In genomic region chr5:77086611-77087483, GRCh38 we compare ENCODE assay signal across 8 cellular contexts. TPM values are rescaled to one million over a fixed set of nuclear protein-coding genes. Genes with fewer than 3 reads are reported as not detected.
DNase-seq lines count a peak whose midpoint lies in the region; ATAC-seq and TF ChIP-seq lines count a peak whose summit lies in the region.

A gene with protein sequence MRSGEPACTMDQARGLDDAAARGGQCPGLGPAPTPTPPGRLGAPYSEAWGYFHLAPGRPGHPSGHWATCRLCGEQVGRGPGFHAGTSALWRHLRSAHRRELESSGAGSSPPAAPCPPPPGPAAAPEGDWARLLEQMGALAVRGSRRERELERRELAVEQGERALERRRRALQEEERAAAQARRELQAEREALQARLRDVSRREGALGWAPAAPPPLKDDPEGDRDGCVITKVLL (minus strand): TSS chr5:77087285. CDS start chr5:77077878, 9,407 bp downstream.

- H3K27me3 Mint-ChIP-seq in activated CD4-positive, alpha-beta memory T cell treated with anti-CD3 and anti-CD28 coated beads for 36 hours = peaks cover 4% of the 10 kb centered on the region

- no peaks in the 10 kb centered on the region for H3K27me3 ChIP-seq in dorsolateral prefrontal cortex
- H3K27me3 ChIP-seq in right lobe of liver = no peaks in the 10 kb centered on the region

- H3K4me1 ChIP-seq in right lobe of liver = peaks cover 0 to 8% (median 2%) of the 10 kb centered on the region in 4 donors

- no peaks in the 10 kb centered on the region for H3K9me3 Mint-ChIP-seq in activated CD4-positive, alpha-beta memory T cell treated with anti-CD3 and anti-CD28 coated beads for 36 hours

- H3K36me3 Mint-ChIP-seq in activated CD4-positive, alpha-beta memory T cell treated with anti-CD3 and anti-CD28 coated beads for 36 hours = no peaks in the 10 kb centered on the region

- ATAC-seq in GM18907 (IDR thresholded peaks at IDR 0.05; ENCODE audit: unreplicated experiment) = peak; percentile 74
- peak; percentile 60 for ATAC-seq in HG03342 (IDR thresholded peaks at IDR 0.05; ENCODE audit: unreplicated experiment)
- ATAC-seq in right lobe of liver = peak; percentile 66 to 83 (median 81)

- WGBS in right lobe of liver (ENCODE audit: insufficient coverage, low coverage, low lambda C conversion rate, missing lambda C conversion rate) = under 1% methylated on average over 30 of the region's 64 CpGs

- intact Hi-C loops in activated CD4-positive, alpha-beta memory T cell treated with anti-CD3 and anti-CD28 coated beads for 36 hours (cut with micrococcal nuclease) = loop anchor here (2.0 kb wide), 1 partner anchor 56 kb away; the partner anchor contains the start of gene AGGF1
- intact Hi-C loops in dorsolateral prefrontal cortex (cut with DNase I) = loop anchor here (2.0 to 5.0 kb wide), 4 partner anchors 45 to 405 kb away; partner anchors contain the start of gene WDR41 (in 1 of the 2)
- intact Hi-C loops in right lobe of liver (cut with DNase I) = no loop called here

- no peak for TF ChIP-seq POLR2A in right lobe of liver (IDR thresholded peaks at IDR 0.05)

- no peaks in the 10 kb centered on the region for H3K9me3 ChIP-seq in right lobe of liver

- no peak within 1 kb of the TSS for H3K27ac Mint-ChIP-seq in activated CD4-positive, alpha-beta memory T cell treated with anti-CD3 and anti-CD28 coated beads for 36 hours

- TF ChIP-seq CTCF in dorsolateral prefrontal cortex (IDR thresholded peaks at IDR 0.05 in 54 of 56, conservative IDR thresholded peaks at IDR 0.05 in 2 of 56; ENCODE audit: low read depth in 1 of 56, partially characterized antibody in 56 of 56) (peak in 41 of 56 donors; percentile 7 to 49 (median 32)), right lobe of liver (IDR thresholded peaks at IDR 0.05) (peak in 3 of 4 donors; percentile 5 to 19 (median 15))

- peaks cover 13% of the 10 kb centered on the region for H3K4me1 Mint-ChIP-seq in activated CD4-positive, alpha-beta memory T cell treated with anti-CD3 and anti-CD28 coated beads for 36 hours (ENCODE audit: low read depth)

- peak; percentile 73 for DNase-seq in AG08396 (ENCODE audit: low spot score)
- peak; percentile 55 for DNase-seq in NCI-H526 treated with DMSO at 0.1 percent for 48 hours (lab: John Stamatoyannopoulos, UW)
- DNase-seq in activated CD4-positive, alpha-beta memory T cell treated with anti-CD3 and anti-CD28 coated beads for 36 hours = peak; percentile 68
- DNase-seq in dorsolateral prefrontal cortex = peak; percentile 62 to 78 (median 72)
- DNase-seq in right lobe of liver = peak; percentile 63 to 93 (median 92)
- DNase-seq in stimulated activated CD4-positive, alpha-beta T cell treated with anti-CD3 and anti-CD28 coated beads, TNF-alpha, amount 100 ng/mL, for 24 hours (ENCODE audit: low read depth in 3 of 3) = peak; percentile 8 to 41 (median 18)

- CTCF ChIA-PET in activated CD4-positive, alpha-beta memory T cell treated with anti-CD3 and anti-CD28 coated beads for 36 hours (lab: Charles Lee) = interaction anchor here (1.6 to 3.1 kb wide), 2 partner anchors 9 to 54 kb away, joined by 3 to 38 read pairs; no protein-coding TSS in a partner anchor

- POLR2A ChIA-PET in activated CD4-positive, alpha-beta memory T cell treated with anti-CD3 and anti-CD28 coated beads for 36 hours (lab: Charles Lee) = interaction anchor here (0.5 to 1.2 kb wide), 4 partner anchors 9 to 472 kb away, joined by 3 to 4 read pairs (median 4); partner anchors contain the start of gene AGGF1

- H3K4me3 ChIP-seq in dorsolateral prefrontal cortex (peak within 1 kb of the TSS; percentile 65 to 95 (median 86)), right lobe of liver (peak within 1 kb of the TSS; percentile 59 to 82 (median 81))

- H3K4me3 Mint-ChIP-seq in activated CD4-positive, alpha-beta memory T cell treated with anti-CD3 and anti-CD28 coated beads for 36 hours = peak within 1 kb of the TSS; percentile 80

- peak within 1 kb of the TSS; percentile 83 to 99 (median 97) for H3K27ac ChIP-seq in dorsolateral prefrontal cortex
- H3K27ac ChIP-seq in right lobe of liver = peak within 1 kb of the TSS; percentile 88 to 99 (median 98)

- no peaks in the 10 kb centered on the region for H3K36me3 ChIP-seq in right lobe of liver

RNA-seq across cellular contexts. Expression of the gene that starts here (rescaled TPM):
- 1 to 10 TPM in 1 of 2 experiments, under 1 TPM in 1; 0.61 to 1.2 TPM for total RNA-seq in activated CD4-positive, alpha-beta memory T cell treated with anti-CD3 and anti-CD28 coated beads for 36 hours
- total RNA-seq in dorsolateral prefrontal cortex = 10 to 100 TPM in 64 of 120 experiments, 1 to 10 TPM in 56; 3.1 to 27.3 (median 10.4) TPM
- 10 to 100 TPM in 3 of 6 experiments, 1 to 10 TPM in 3; 3.6 to 29.4 (median 11.0) TPM for total RNA-seq in right lobe of liver

Comparison
In these comparisons a context has a peak if more than half of its experiments do, and no peak if none do; other contexts are left out.
1. Peak in every context shown above with its lines: DNase-seq, ATAC-seq, H3K4me3 ChIP-seq and H3K27ac ChIP-seq.
2. DNase-seq: peak in every context shown above with its lines; median percentile 92 in right lobe of liver; 73 in AG08396; 72 in dorsolateral prefrontal cortex; 68 in activated CD4-positive, alpha-beta memory T cell treated with anti-CD3 and anti-CD28 coated beads for 36 hours; 55 in NCI-H526 treated with DMSO at 0.1 percent for 48 hours; 18 in stimulated activated CD4-positive, alpha-beta T cell treated with anti-CD3 and anti-CD28 coated beads, TNF-alpha, amount 100 ng/mL, for 24 hours.
3. intact Hi-C loops: an anchor here in activated CD4-positive, alpha-beta memory T cell treated with anti-CD3 and anti-CD28 coated beads for 36 hours (2.0 kb wide) and dorsolateral prefrontal cortex (2.0 to 5.0 kb wide); none called in right lobe of liver.